8 cellular contexts compared by ENCODE assay signal in the genomic region with DNA sequence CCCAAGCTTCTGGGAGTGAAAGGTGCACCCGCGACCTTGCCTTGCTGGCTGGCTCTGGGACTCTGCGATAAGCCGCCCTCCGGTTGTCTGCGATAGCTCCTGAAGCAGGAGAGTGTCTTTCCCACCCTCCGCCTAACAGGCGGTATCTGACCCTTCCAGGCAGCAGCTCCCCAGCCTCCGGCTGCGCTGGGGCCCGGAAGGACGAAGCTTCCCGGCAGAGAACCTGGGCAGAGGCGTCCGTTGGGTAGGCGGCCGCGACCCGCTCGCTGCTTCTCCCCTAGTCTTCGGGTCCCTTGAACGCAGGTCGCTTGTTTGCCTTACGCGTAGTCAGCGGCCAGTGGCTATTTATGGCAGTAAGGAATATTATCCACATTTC. TPM values are rescaled to one million over a fixed set of nuclear protein-coding genes. Genes with fewer than 3 reads are reported as not detected.
DNase-seq lines count a peak whose midpoint lies in the region; ATAC-seq and TF ChIP-seq lines count a peak whose summit lies in the region.

No MANE protein-coding gene starts in this region.

- H3K27ac ChIP-seq in SJSA1 (peak overlapping the region; percentile 85), endodermal cell (ENCODE audit: low read depth, low read length) (no peak overlapping the region)

- H3K27me3 ChIP-seq in BJ (ENCODE audit: control insufficient read depth, insufficient read depth, low read length) (no peaks in the 10 kb centered on the region), SJSA1 (replicated peaks) (no peaks in the 10 kb centered on the region), endodermal cell (ENCODE audit: control insufficient read depth, insufficient read depth, low read length, poor library complexity, severe bottlenecking) (no peaks in the 10 kb centered on the region)

- H3K4me1 ChIP-seq in SJSA1 (replicated peaks) (peaks cover 27% of the 10 kb centered on the region), endodermal cell (ENCODE audit: control insufficient read depth, insufficient read depth, low read length) (no peaks in the 10 kb centered on the region)

- H3K9me3 Mint-ChIP-seq in endodermal cell (no peaks in the 10 kb centered on the region), naive B cell (no peaks in the 10 kb centered on the region)

- DNase-seq in BJ (ENCODE audit: low read depth) (no peak), SJSA1 (ENCODE audit: low read depth in 1 of 2, low spot score in 2 of 2) (peak in 1 of 2 experiments; percentile 43), endodermal cell (peak; percentile 86), naive B cell (no peak), NCI-H446 treated with DMSO at 0.1 percent for 48 hours (lab: John Stamatoyannopoulos, UW) (no peak), SIG-M5 treated with dmso at 0.1 percent for 504 hours (lab: John Stamatoyannopoulos, UW; ENCODE audit: unreplicated experiment) (no peak)

- H3K27ac Mint-ChIP-seq in endodermal cell = peak overlapping the region; percentile 96
- peak overlapping the region; percentile 99 to 100 (median 100) for H3K27ac Mint-ChIP-seq in naive B cell

- WGBS in endodermal cell (ENCODE audit: insufficient coverage in 1 of 2, insufficient read length in 1 of 2), 2 experiments = 24 to 43% methylated on average over 14 to 26 of the region's 26 CpGs

- CTCF ChIA-PET in BJ (lab: Yijun Ruan, JAX) = interaction anchor here (1.7 to 2.0 kb wide), 2 partner anchors 12 to 148 kb away, joined by 4 to 9 read pairs; no protein-coding TSS in a partner anchor

- POLR2A ChIA-PET in BJ (lab: Charles Lee) = no interaction called here

- H3K36me3 ChIP-seq in BJ (ENCODE audit: control insufficient read depth, insufficient read depth, low read length) = no peaks in the 10 kb centered on the region; the same call in 1 of the 2 replicates
- H3K36me3 ChIP-seq in SJSA1 = peaks cover 11% of the 10 kb centered on the region
- H3K36me3 ChIP-seq in endodermal cell (ENCODE audit: control insufficient read depth, insufficient read depth, low read length) = no peaks in the 10 kb centered on the region

- H3K27me3 Mint-ChIP-seq in endodermal cell (ENCODE audit: insufficient read depth) (peaks cover 5% of the 10 kb centered on the region), naive B cell (no peaks in the 10 kb centered on the region)

- peak overlapping the region; percentile 71 for H3K9ac ChIP-seq in endodermal cell (ENCODE audit: extremely low read depth, low read length, poor library complexity, severe bottlenecking)

- H3K36me3 Mint-ChIP-seq in endodermal cell (ENCODE audit: low read depth) (peaks cover 5% of the 10 kb centered on the region), naive B cell (peaks cover 0 to 8% of the 10 kb centered on the region in 2 donors)

- TF ChIP-seq CTCF in BJ (IDR thresholded peaks at IDR 0.05; ENCODE audit: insufficient read depth, low read depth, low read length) (no peak), endodermal cell (conservative IDR thresholded peaks at IDR 0.05) (no peak)

- H3K4me1 Mint-ChIP-seq in endodermal cell (peaks cover 11% of the 10 kb centered on the region), naive B cell (peaks cover 40 to 66% (median 40%) of the 10 kb centered on the region in 3 donors)

- peak overlapping the region; percentile 77 for H3K4me3 Mint-ChIP-seq in endodermal cell
- peak overlapping the region; percentile 86 to 99 (median 96) for H3K4me3 Mint-ChIP-seq in naive B cell

- peak; percentile 26 for ATAC-seq in GM19023 (IDR thresholded peaks at IDR 0.05; ENCODE audit: unreplicated experiment)
- peak; percentile 12 for ATAC-seq in HG03108 (IDR thresholded peaks at IDR 0.05; ENCODE audit: unreplicated experiment)
- peak; percentile 4 to 6 for ATAC-seq in naive B cell (ENCODE audit: low read depth in 2 of 2)

- H3K4me3 ChIP-seq in BJ (ENCODE audit: low read depth, low read length) = peak overlapping the region; percentile 70
- peak overlapping the region; percentile 78 for H3K4me3 ChIP-seq in SJSA1
- H3K4me3 ChIP-seq in endodermal cell (ENCODE audit: low read length) = peak overlapping the region; percentile 90

- peaks cover 3% of the 10 kb centered on the region; the same call in 1 of the 2 replicates for H3K9me3 ChIP-seq in SJSA1 (replicated peaks)
- no peaks in the 10 kb centered on the region for H3K9me3 ChIP-seq in endodermal cell (ENCODE audit: control insufficient read depth, low read length)

RNA-seq across cellular contexts. Expression of a gene that starts 0.4 kb away (rescaled TPM):
- polyA plus RNA-seq in BJ (2011; rRNA removed) (29.2 and 51.6 TPM in 2 replicates), naive B cell (ENCODE audit: low read depth in 6 of 6) (10 to 100 TPM; 30.6 to 63.5 (median 49.6) TPM)
- polyA minus RNA-seq in BJ (2011; rRNA and poly(A)+ RNA removed) = 40.8 and 44.5 TPM in 2 replicates
- total RNA-seq in SJSA1 (2014; rRNA removed; shearing (Covaris generic)) = 10.1 and 22.1 TPM in 2 replicates
- total RNA-seq in endodermal cell = 10 to 100 TPM; 35.2 to 46.2 TPM
- 24.5 TPM for polyA plus RNA-seq in endodermal cell (2013, experiment 1 of 2)
- 19.1 TPM for polyA plus RNA-seq in endodermal cell (2013, experiment 2 of 2)

RNA-seq across cellular contexts. Expression of a gene that starts 35.8 kb away (rescaled TPM):
- polyA plus RNA-seq in BJ (2011; rRNA removed) = 12.4 and 13.0 TPM in 2 replicates
- 22.7 and 26.8 TPM in 2 replicates for polyA minus RNA-seq in BJ (2011; rRNA and poly(A)+ RNA removed)
- 11.3 and 19.2 TPM in 2 replicates for total RNA-seq in SJSA1 (2014; rRNA removed; shearing (Covaris generic))
- total RNA-seq in endodermal cell = 10 to 100 TPM; 16.2 to 16.6 TPM
- 17.0 TPM for polyA plus RNA-seq in endodermal cell (2013, experiment 1 of 2)
- polyA plus RNA-seq in endodermal cell (2013, experiment 2 of 2) = 15.8 TPM
- 1 to 10 TPM in 1 of 6 donors, under 1 TPM in 5; 0.43 to 2.7 (median 0.73) TPM for polyA plus RNA-seq in naive B cell (ENCODE audit: low read depth in 6 of 6)
